Comparison of ENCODE assay signal across 25 cellular contexts in genomic region chr12:42502671-42503070, GRCh38.
"Had no signal": no experiment of that assay in that cellular context is flagged by ENCODE, and none has a peak within 500 bp of the region (broad histone marks: within the 10 kb centered on the region; RNA-seq: fewer than 3 reads in every experiment).

No MANE protein-coding gene starts in this region.

- H3K4me1 Mint-ChIP-seq: naive thymus-derived CD4-positive, alpha-beta T cell had no signal

- H3K36me3 ChIP-seq: colonic mucosa, esophagus muscularis mucosa, gastrocnemius medialis, left lung, pancreas, right lobe of liver, stomach, thyroid gland, vagina had no signal

- H3K4me3 Mint-ChIP-seq: dendritic cell treated with granulocyte-macrophage colony-stimulating factor and Interleukin-4, amounts not matched to agents 40 ng/mL and 50 ng/mL, for 4 days; naive thymus-derived CD4-positive, alpha-beta T cell; nephron progenitor cell; stimulated activated effector memory CD8-positive, alpha-beta T cell treated with anti-CD3 and anti-CD28 coated beads, Interleukin-12 subunit alpha, Interleukin-12 subunit beta, amount 100 ng/mL, for 72 hours had no signal

- H3K9me3 ChIP-seq: colonic mucosa, esophagus muscularis mucosa, gastrocnemius medialis, left lung, pancreas, right lobe of liver, stomach, thyroid gland, vagina had no signal

- H3K27me3 ChIP-seq: colonic mucosa, esophagus muscularis mucosa, gastrocnemius medialis, left lung, pancreas, right lobe of liver, stomach, thyroid gland, vagina had no signal

- DNase-seq: colonic mucosa; effector CD8-positive, alpha-beta T cell; gastrocnemius medialis; head of caudate nucleus; kidney; left cardiac atrium; left lung; mesenchymal stem cell; midbrain; naive thymus-derived CD4-positive, alpha-beta T cell; nephron progenitor cell; occipital lobe; pancreas; retina; right lobe of liver; stimulated activated CD4-positive, alpha-beta T cell treated with anti-CD3 and anti-CD28 coated beads, Interleukin-2, amount 100 ng/mL, for 24 hours; stimulated activated CD4-positive, alpha-beta T cell treated with anti-CD3 and anti-CD28 coated beads, Interleukin-4, amount 100 ng/mL, for 24 hours; stimulated activated naive CD4-positive, alpha-beta T cell treated with Interleukin-2 at 50 U/mL for 16 hours; stomach; thyroid gland; trophoblast cell had no signal

- H3K27ac Mint-ChIP-seq: dendritic cell treated with granulocyte-macrophage colony-stimulating factor and Interleukin-4, amounts not matched to agents 40 ng/mL and 50 ng/mL, for 4 days; naive thymus-derived CD4-positive, alpha-beta T cell; stimulated activated effector memory CD8-positive, alpha-beta T cell treated with anti-CD3 and anti-CD28 coated beads, Interleukin-12 subunit alpha, Interleukin-12 subunit beta, amount 100 ng/mL, for 72 hours had no signal

- H3K4me1 ChIP-seq: colonic mucosa, left lung, right lobe of liver, stomach, thyroid gland had no signal

- H3K36me3 Mint-ChIP-seq: naive thymus-derived CD4-positive, alpha-beta T cell; stimulated activated effector memory CD8-positive, alpha-beta T cell treated with anti-CD3 and anti-CD28 coated beads, Interleukin-12 subunit alpha, Interleukin-12 subunit beta, amount 100 ng/mL, for 72 hours had no signal

- H3K27me3 Mint-ChIP-seq: dendritic cell treated with granulocyte-macrophage colony-stimulating factor and Interleukin-4, amounts not matched to agents 40 ng/mL and 50 ng/mL, for 4 days had no signal

- H3K9me3 Mint-ChIP-seq: dendritic cell treated with granulocyte-macrophage colony-stimulating factor and Interleukin-4, amounts not matched to agents 40 ng/mL and 50 ng/mL, for 4 days; naive thymus-derived CD4-positive, alpha-beta T cell; nephron progenitor cell; stimulated activated effector memory CD8-positive, alpha-beta T cell treated with anti-CD3 and anti-CD28 coated beads, Interleukin-12 subunit alpha, Interleukin-12 subunit beta, amount 100 ng/mL, for 72 hours had no signal

- H3K27ac ChIP-seq: colonic mucosa, esophagus muscularis mucosa, gastrocnemius medialis, left lung, pancreas, right lobe of liver, stomach, thyroid gland, vagina had no signal

- H3K4me3 ChIP-seq: colonic mucosa, esophagus muscularis mucosa, gastrocnemius medialis, left lung, pancreas, right lobe of liver, stomach, thyroid gland, vagina had no signal
